Comparison of ENCODE assay signal across 8 cellular contexts in genomic region chr1:20964540-20965484, GRCh38.
A peak's percentile ranks its signal among the peaks of the same experiment; 100 is the strongest.
DNase-seq lines count a peak whose midpoint lies in the region; ATAC-seq and TF ChIP-seq lines count a peak whose summit lies in the region.

No MANE protein-coding gene starts in this region.

- TF ChIP-seq CTCF in GM10266 (IDR thresholded peaks at IDR 0.05; ENCODE audit: control insufficient read depth, insufficient read depth, low read depth, missing control alignments) (no peak), LNCaP clone FGC (IDR thresholded peaks at IDR 0.05; ENCODE audit: control insufficient read depth, extremely low read depth, insufficient read depth) (no peak), endodermal cell (conservative IDR thresholded peaks at IDR 0.05) (peak; percentile 27), adrenal gland (IDR thresholded peaks at IDR 0.05) (no peak), sigmoid colon (IDR thresholded peaks at IDR 0.05) (no peak), A673 (conservative IDR thresholded peaks at IDR 0.05; ENCODE audit: low read depth, low read length) (no peak)

- TF ChIP-seq POLR2A in adrenal gland (IDR thresholded peaks at IDR 0.05), result no peak
- no peak for TF ChIP-seq POLR2A in sigmoid colon (IDR thresholded peaks at IDR 0.05)

- POLR2A ChIA-PET in A673 (lab: Charles Lee; ENCODE audit: low non-redundant PET), result no interaction called here

- H3K27me3 ChIP-seq in endodermal cell (ENCODE audit: control insufficient read depth, insufficient read depth, low read length, poor library complexity, severe bottlenecking) (no peaks in the 10 kb centered on the region), adrenal gland (no peaks in the 10 kb centered on the region), sigmoid colon (no peaks in the 10 kb centered on the region), A673 (replicated peaks; ENCODE audit: insufficient read depth, low read depth, low read length, poor library complexity) (no peaks in the 10 kb centered on the region)

- no peak overlapping the region for H3K9ac ChIP-seq in endodermal cell (ENCODE audit: extremely low read depth, low read length, poor library complexity, severe bottlenecking)

- no peaks in the 10 kb centered on the region for H3K27me3 Mint-ChIP-seq in endodermal cell (ENCODE audit: insufficient read depth)

- CTCF ChIA-PET in A673 (lab: Charles Lee), result no interaction called here

- 81 to 97% methylated on average over 6 to 7 of the region's 7 CpGs for WGBS in endodermal cell (ENCODE audit: insufficient coverage in 1 of 2, insufficient read length in 1 of 2), 2 experiments
- WGBS in adrenal gland, 4 donors, result 69 to 81% (median 74%) methylated on average over 7 of the region's 7 CpGs
- WGBS in sigmoid colon, 2 donors, result 13 to 46% methylated on average over 7 of the region's 7 CpGs

- H3K4me1 ChIP-seq in endodermal cell (ENCODE audit: control insufficient read depth, insufficient read depth, low read length) (no peaks in the 10 kb centered on the region), adrenal gland (replicated peaks in 1 of 2) (no peaks in the 10 kb centered on the region), sigmoid colon (no peaks in the 10 kb centered on the region), A673 (ENCODE audit: insufficient read depth, low read length, poor library complexity, severe bottlenecking) (no peaks in the 10 kb centered on the region)

- H3K27ac ChIP-seq in endodermal cell (ENCODE audit: low read depth, low read length), result no peak overlapping the region
- peak overlapping the region in 2 of 5 donors; percentile 26 to 40 for H3K27ac ChIP-seq in adrenal gland
- H3K27ac ChIP-seq in sigmoid colon, result no peak overlapping the region
- H3K27ac ChIP-seq in A673 (ENCODE audit: low read depth, low read length, poor library complexity, severe bottlenecking), result no peak overlapping the region

- H3K36me3 ChIP-seq in endodermal cell (ENCODE audit: control insufficient read depth, insufficient read depth, low read length) (peaks cover 52% of the 10 kb centered on the region), adrenal gland (replicated peaks in 1 of 2) (peaks cover 0 to 11% of the 10 kb centered on the region in 2 donors), sigmoid colon (peaks cover 0 to 21% (median 8%) of the 10 kb centered on the region in 4 donors), A673 (ENCODE audit: insufficient read depth, low read length, poor library complexity, severe bottlenecking) (no peaks in the 10 kb centered on the region)

- no peaks in the 10 kb centered on the region for H3K9me3 Mint-ChIP-seq in endodermal cell

- H3K9me3 ChIP-seq in endodermal cell (ENCODE audit: control insufficient read depth, low read length) (no peaks in the 10 kb centered on the region), adrenal gland (replicated peaks in 1 of 3) (no peaks in the 10 kb centered on the region), sigmoid colon (no peaks in the 10 kb centered on the region), A673 (ENCODE audit: low read depth, low read length, poor library complexity, severe bottlenecking) (no peaks in the 10 kb centered on the region)

- BruUV-seq in A673 (replicated peaks; lab: Mats Ljungman, UMichigan), result no TSS peak

- intact Hi-C loops in adrenal gland (cut with DNase I), result no loop called here
- intact Hi-C loops in sigmoid colon (cut with DNase I), result no loop called here
- intact Hi-C loops in A673 (cut with micrococcal nuclease; ENCODE audit: unreplicated experiment), result no loop called here

- no peak overlapping the region for H3K4me3 Mint-ChIP-seq in endodermal cell

- H3K36me3 Mint-ChIP-seq in endodermal cell (ENCODE audit: low read depth), result peaks cover 25% of the 10 kb centered on the region

- peak; percentile 68 for ATAC-seq in GM21528 (IDR thresholded peaks at IDR 0.05; ENCODE audit: low FRiP score, unreplicated experiment)

- H3K4me1 Mint-ChIP-seq in endodermal cell, result peaks cover 14% of the 10 kb centered on the region

- DNase-seq in GM10266 (ENCODE audit: extremely low spot score) (peak; percentile 32), LNCaP clone FGC (ENCODE audit: low read depth) (peak; percentile 19), endodermal cell (no peak), adrenal gland (no peak), sigmoid colon (no peak), A673 (ENCODE audit: low spot score) (no peak), amniotic stem cell (lab: John Stamatoyannopoulos, UW) (no peak)

- no peak for TF ChIP-seq EP300 in sigmoid colon (IDR thresholded peaks at IDR 0.05)

- H3K4me3 ChIP-seq in LNCaP clone FGC (ENCODE audit: low read depth, low read length), result no peak overlapping the region
- no peak overlapping the region for H3K4me3 ChIP-seq in endodermal cell (ENCODE audit: low read length)
- no peak overlapping the region for H3K4me3 ChIP-seq in adrenal gland
- no peak overlapping the region for H3K4me3 ChIP-seq in sigmoid colon
- no peak overlapping the region for H3K4me3 ChIP-seq in A673 (ENCODE audit: low read depth, low read length, poor library complexity, severe bottlenecking)

- no peak overlapping the region for H3K27ac Mint-ChIP-seq in endodermal cell

Comparison
In these comparisons a context has a peak if more than half of its experiments do, and no peak if none do; other contexts are left out.
1. DNase-seq: peak in GM10266 (single experiment) and LNCaP clone FGC (single experiment); none in endodermal cell (single experiment), adrenal gland (0 of 7), sigmoid colon (single experiment), A673 (single experiment) and amniotic stem cell (single experiment).